1 cellular context compared by ENCODE assay signal in genomic region chr20:21224217-21224616, GRCh38.
TF ChIP-seq lines count a peak whose summit lies in the region.

No MANE protein-coding gene starts in this region.

TF ChIP-seq in HepG2, 621 proteins besides CTCF, POLR2A, EP300 and RAD21:
- TF ChIP-seq MAFF (IDR thresholded peaks at IDR 0.05; ENCODE audit: low read depth, low read length) (peak; percentile 64), MAFK (conservative IDR thresholded peaks at IDR 0.05 in 1 of 2, IDR thresholded peaks at IDR 0.05 in 1 of 2; ENCODE audit: low read length in 2 of 2) (peak; percentile 58 to 79; a peak in 3 of 4 replicates), ZNF225 (CRISPR knock-in tag; IDR thresholded peaks at IDR 0.05) (no peak), SOX13 (IDR thresholded peaks at IDR 0.05) (no peak), SOX13 (CRISPR knock-in tag; conservative IDR thresholded peaks at IDR 0.05 in 1 of 2, IDR thresholded peaks at IDR 0.05 in 1 of 2) (peak in 1 of 2 experiments; percentile 66; a peak in 2 of 4 replicates)
